ENCODE assay signal across 9 cellular contexts in genomic region chr7:140036224-140036651, GRCh38. TPM values are rescaled to one million over a fixed set of nuclear protein-coding genes. Genes with fewer than 3 reads are reported as not detected.
DNase-seq lines count a peak whose midpoint lies in the region; ATAC-seq and TF ChIP-seq lines count a peak whose summit lies in the region.
"Had no signal": no experiment of that assay in that cellular context is flagged by ENCODE, and none has a peak within 500 bp of the region (broad histone marks: within the 10 kb centered on the region; RNA-seq: fewer than 3 reads in every experiment).

No MANE protein-coding gene starts in this region.

- H3K79me2 ChIP-seq in SK-N-SH (ENCODE audit: insufficient read depth): no peaks in the 10 kb centered on the region

- H3F3A ChIP-seq in SK-N-SH (replicated peaks; ENCODE audit: insufficient read depth): peaks cover 29% of the 10 kb centered on the region

- H3K4me3 ChIP-seq in SK-N-SH (ENCODE audit: low read depth in 2 of 2, low read length in 1 of 2) (0 out of 4 replicates have a peak overlapping the region, but pooled peaks of 1 of the 2 experiments have one; percentile 15), upper lobe of right lung (no peak overlapping the region)
- H3K4me3 ChIP-seq in naive thymus-derived CD4-positive, alpha-beta T cell (ENCODE audit: low read length): no peak overlapping the region

- 0 out of 2 replicates have a peak overlapping the region, but pooled peaks have one; percentile 26 for H3K4me2 ChIP-seq in SK-N-SH

- CTCF ChIA-PET in activated CD4-positive, alpha-beta T cell treated with anti-CD3 and anti-CD28 coated beads for 36 hours (lab: Charles Lee): no interaction called here
- CTCF ChIA-PET in SK-N-SH (lab: Yijun Ruan, JAX): interaction anchor here (1.3 kb wide), 1 partner anchor 9 kb away, joined by 5 read pairs; no protein-coding TSS in a partner anchor
- CTCF ChIA-PET in naive thymus-derived CD4-positive, alpha-beta T cell (lab: Charles Lee): no interaction called here

- peaks cover 25% of the 10 kb centered on the region for H3K4me1 Mint-ChIP-seq in activated CD4-positive, alpha-beta T cell treated with anti-CD3 and anti-CD28 coated beads for 36 hours
- peaks cover 12 to 65% (median 35%) of the 10 kb centered on the region in 7 donors for H3K4me1 Mint-ChIP-seq in naive thymus-derived CD4-positive, alpha-beta T cell

- WGBS in SK-N-SH (ENCODE audit: low lambda C conversion rate): 40% methylated on average over 8 of the region's 8 CpGs

- peak; percentile 82 for ATAC-seq in activated CD4-positive, alpha-beta T cell treated with anti-CD3 and anti-CD28 coated beads for 36 hours
- peak; percentile 73 for ATAC-seq in HG02610 (IDR thresholded peaks at IDR 0.05; ENCODE audit: unreplicated experiment)
- peak; percentile 45 for ATAC-seq in naive thymus-derived CD4-positive, alpha-beta T cell
- ATAC-seq in upper lobe of right lung: no peak

- TF ChIP-seq CTCF in SK-N-SH (IDR thresholded peaks at IDR 0.05) (0 out of 2 replicates have a peak, but pooled peaks have one; percentile 7), upper lobe of right lung (IDR thresholded peaks at IDR 0.05) (no peak)

- no peaks in the 10 kb centered on the region for H3K9me3 Mint-ChIP-seq in activated CD4-positive, alpha-beta T cell treated with anti-CD3 and anti-CD28 coated beads for 36 hours (ENCODE audit: low read depth)
- no peaks in the 10 kb centered on the region for H3K9me3 Mint-ChIP-seq in naive thymus-derived CD4-positive, alpha-beta T cell

- H3K4me1 ChIP-seq in SK-N-SH (ENCODE audit: control insufficient read depth in 1 of 2, insufficient read depth in 2 of 2, low read depth in 1 of 2, low read length in 1 of 2) (peaks cover 32 to 34% of the 10 kb centered on the region in 2 experiments), upper lobe of right lung (peaks cover 5% of the 10 kb centered on the region)
- peaks cover 5% of the 10 kb centered on the region in 2 donors for H3K4me1 ChIP-seq in naive thymus-derived CD4-positive, alpha-beta T cell (ENCODE audit: control insufficient read depth in 2 of 2, insufficient read depth in 2 of 2, low read length in 2 of 2)

- H2AFZ ChIP-seq in SK-N-SH (ENCODE audit: low read depth): no peak overlapping the region

- H3K27me3 ChIP-seq in SK-N-SH (ENCODE audit: insufficient read depth) (no peaks in the 10 kb centered on the region), upper lobe of right lung (no peaks in the 10 kb centered on the region)
- no peaks in the 10 kb centered on the region for H3K27me3 ChIP-seq in naive thymus-derived CD4-positive, alpha-beta T cell (ENCODE audit: control insufficient read depth in 2 of 2, insufficient read depth in 2 of 2, low read length in 2 of 2)

- H3K9ac ChIP-seq in SK-N-SH: no peak overlapping the region

- peak; percentile 62 for TF ChIP-seq RAD21 in SK-N-SH (IDR thresholded peaks at IDR 0.05; ENCODE audit: low read length)

- peak overlapping the region in 1 of 2 experiments; percentile 80; a peak in 2 of 4 replicates for H3K27ac ChIP-seq in SK-N-SH (ENCODE audit: low read depth in 2 of 2, low read length in 1 of 2)
- H3K27ac ChIP-seq in naive thymus-derived CD4-positive, alpha-beta T cell (ENCODE audit: low read depth, low read length): no peak overlapping the region
- H3K27ac ChIP-seq in upper lobe of right lung: no peak overlapping the region

- intact Hi-C loops in activated CD4-positive, alpha-beta T cell treated with anti-CD3 and anti-CD28 coated beads for 36 hours (cut with DNase I, micrococcal nuclease): loop anchor here in 1 of 2 experiments (10.0 kb wide), 1 partner anchor 269 kb away; no protein-coding TSS in a partner anchor
- intact Hi-C loops in naive thymus-derived CD4-positive, alpha-beta T cell (cut with micrococcal nuclease): no loop called here
- intact Hi-C loops in upper lobe of right lung (cut with DNase I): no loop called here

- H4K20me1 ChIP-seq in SK-N-SH (ENCODE audit: insufficient read depth): no peaks in the 10 kb centered on the region

- no peaks in the 10 kb centered on the region for H3K27me3 Mint-ChIP-seq in activated CD4-positive, alpha-beta T cell treated with anti-CD3 and anti-CD28 coated beads for 36 hours
- H3K27me3 Mint-ChIP-seq in naive thymus-derived CD4-positive, alpha-beta T cell: no peaks in the 10 kb centered on the region

- H3K9me3 ChIP-seq in SK-N-SH: no peaks in the 10 kb centered on the region
- H3K9me3 ChIP-seq in naive thymus-derived CD4-positive, alpha-beta T cell (ENCODE audit: control insufficient read depth in 2 of 3, low read length in 3 of 3): no peaks in the 10 kb centered on the region
- no peaks in the 10 kb centered on the region for H3K9me3 ChIP-seq in upper lobe of right lung

- H3K36me3 ChIP-seq in SK-N-SH (replicated peaks in 1 of 2; ENCODE audit: control insufficient read depth in 1 of 2, insufficient read depth in 2 of 2, low read length in 1 of 2): no peaks in the 10 kb centered on the region
- peaks cover 3 to 62% (median 14%) of the 10 kb centered on the region in 3 experiments for H3K36me3 ChIP-seq in naive thymus-derived CD4-positive, alpha-beta T cell (ENCODE audit: control insufficient read depth in 2 of 3, insufficient read depth in 3 of 3, low read length in 3 of 3)
- peaks cover 80% of the 10 kb centered on the region for H3K36me3 ChIP-seq in upper lobe of right lung

- H3K4me3 Mint-ChIP-seq in activated CD4-positive, alpha-beta T cell treated with anti-CD3 and anti-CD28 coated beads for 36 hours: no peak overlapping the region
- peak overlapping the region in 6 of 10 donors; percentile 5 to 52 (median 42) for H3K4me3 Mint-ChIP-seq in naive thymus-derived CD4-positive, alpha-beta T cell

- peaks cover 36% of the 10 kb centered on the region for H3K36me3 Mint-ChIP-seq in activated CD4-positive, alpha-beta T cell treated with anti-CD3 and anti-CD28 coated beads for 36 hours (ENCODE audit: low read depth)
- H3K36me3 Mint-ChIP-seq in naive thymus-derived CD4-positive, alpha-beta T cell: peaks cover 14 to 78% (median 41%) of the 10 kb centered on the region in 5 donors

- H3K27ac Mint-ChIP-seq in activated CD4-positive, alpha-beta T cell treated with anti-CD3 and anti-CD28 coated beads for 36 hours: no peak overlapping the region
- H3K27ac Mint-ChIP-seq in naive thymus-derived CD4-positive, alpha-beta T cell: peak overlapping the region in 5 of 9 donors; percentile 2 to 71 (median 57)

- TF ChIP-seq EP300 in SK-N-SH (IDR thresholded peaks at IDR 0.05; ENCODE audit: borderline replicate concordance in 1 of 2, low read depth in 1 of 2, low read length in 1 of 2): peak; percentile 53 to 100; a peak in 3 of 4 replicates

- POLR2A ChIA-PET in activated CD4-positive, alpha-beta T cell treated with anti-CD3 and anti-CD28 coated beads for 36 hours (lab: Charles Lee): no interaction called here
- POLR2A ChIA-PET in SK-N-SH (lab: Yijun Ruan, JAX): no interaction called here
- POLR2A ChIA-PET in naive thymus-derived CD4-positive, alpha-beta T cell (lab: Charles Lee): no interaction called here

- H3K9me2 ChIP-seq in SK-N-SH: no peaks in the 10 kb centered on the region

- DNase-seq in activated CD4-positive, alpha-beta T cell treated with anti-CD3 and anti-CD28 coated beads for 36 hours: peak; percentile 43
- DNase-seq in activated CD4-positive, alpha-beta T cell treated with anti-CD3 and anti-CD28 coated beads for 4 hours: no peak
- DNase-seq in SK-N-SH (peak; percentile 88), upper lobe of right lung (no peak), AG08396 (ENCODE audit: low spot score) (no peak), hypothalamus (lab: John Stamatoyannopoulos, UW) (no peak)
- no peak for DNase-seq in naive thymus-derived CD4-positive, alpha-beta T cell
- DNase-seq: nucleus accumbens had no signal

TF ChIP-seq in SK-N-SH, 30 proteins besides CTCF, POLR2A, EP300 and RAD21 (continues in another document):
- TF ChIP-seq, protein P1, sequence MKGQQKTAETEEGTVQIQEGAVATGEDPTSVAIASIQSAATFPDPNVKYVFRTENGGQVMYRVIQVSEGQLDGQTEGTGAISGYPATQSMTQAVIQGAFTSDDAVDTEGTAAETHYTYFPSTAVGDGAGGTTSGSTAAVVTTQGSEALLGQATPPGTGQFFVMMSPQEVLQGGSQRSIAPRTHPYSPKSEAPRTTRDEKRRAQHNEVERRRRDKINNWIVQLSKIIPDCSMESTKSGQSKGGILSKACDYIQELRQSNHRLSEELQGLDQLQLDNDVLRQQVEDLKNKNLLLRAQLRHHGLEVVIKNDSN (IDR thresholded peaks at IDR 0.05; ENCODE audit: borderline replicate concordance, low read depth): peak; percentile 16; the same call in 1 of the 2 replicates
- TF ChIP-seq POLR2AphosphoS5 (IDR thresholded peaks at IDR 0.05; ENCODE audit: low read depth, low read length) (peak; percentile 71), SMC3 (IDR thresholded peaks at IDR 0.05; ENCODE audit: low read depth, low read length) (peak; percentile 19; the same call in 1 of the 2 replicates), TCF12 (IDR thresholded peaks at IDR 0.05) (peak; percentile 98), TAF1 (IDR thresholded peaks at IDR 0.05; ENCODE audit: borderline replicate concordance, low read depth, low read length) (no peak), GABPA (IDR thresholded peaks at IDR 0.05; ENCODE audit: low read depth) (no peak), RCOR1 (IDR thresholded peaks at IDR 0.05; ENCODE audit: low read length) (peak; percentile 100), EZH2phosphoT487 (IDR thresholded peaks at IDR 0.05; ENCODE audit: borderline replicate concordance, low read depth) (no peak), FOXM1 (IDR thresholded peaks at IDR 0.05; ENCODE audit: low read depth) (0 out of 2 replicates have a peak, but pooled peaks have one; percentile 10), FOXJ3 (CRISPR knock-in tag; IDR thresholded peaks at IDR 0.05) (peak; percentile 99)
- TF ChIP-seq, protein P2, sequence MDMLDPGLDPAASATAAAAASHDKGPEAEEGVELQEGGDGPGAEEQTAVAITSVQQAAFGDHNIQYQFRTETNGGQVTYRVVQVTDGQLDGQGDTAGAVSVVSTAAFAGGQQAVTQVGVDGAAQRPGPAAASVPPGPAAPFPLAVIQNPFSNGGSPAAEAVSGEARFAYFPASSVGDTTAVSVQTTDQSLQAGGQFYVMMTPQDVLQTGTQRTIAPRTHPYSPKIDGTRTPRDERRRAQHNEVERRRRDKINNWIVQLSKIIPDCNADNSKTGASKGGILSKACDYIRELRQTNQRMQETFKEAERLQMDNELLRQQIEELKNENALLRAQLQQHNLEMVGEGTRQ (IDR thresholded peaks at IDR 0.05; ENCODE audit: borderline replicate concordance, low read depth, low read length): no peak

RNA-seq across cellular contexts. Expression of gene PARP12, which starts 26.5 kb away (rescaled TPM):
- total RNA-seq in activated CD4-positive, alpha-beta T cell treated with anti-CD3 and anti-CD28 coated beads for 36 hours: 10 to 100 TPM; 25.7 to 28.7 TPM
- 16.0 and 17.7 TPM in 2 replicates for polyA plus RNA-seq in SK-N-SH (2012; rRNA removed)
- polyA plus RNA-seq in SK-N-SH (2012; cell fraction: cytosol; rRNA removed): 8.8 and 10.9 TPM in 2 replicates
- polyA plus RNA-seq in SK-N-SH (2012; cell fraction: nucleus; rRNA removed): 44.1 and 46.8 TPM in 2 replicates
- 100 to 1,000 TPM in 2 of 5 experiments, 10 to 100 TPM in 3; 66.2 to 145 (median 94.5) TPM for total RNA-seq in naive thymus-derived CD4-positive, alpha-beta T cell
- 10 to 100 TPM; 26.2 to 28.8 TPM for polyA plus RNA-seq in naive thymus-derived CD4-positive, alpha-beta T cell
- total RNA-seq in upper lobe of right lung: 100 TPM

Comparison
In these comparisons a context has a peak if more than half of its experiments do, and no peak if none do; other contexts are left out.
1. DNase-seq: peak in activated CD4-positive, alpha-beta T cell treated with anti-CD3 and anti-CD28 coated beads for 36 hours (single experiment) and SK-N-SH (single experiment); none in activated CD4-positive, alpha-beta T cell treated with anti-CD3 and anti-CD28 coated beads for 4 hours (0 of 2), naive thymus-derived CD4-positive, alpha-beta T cell (0 of 9), upper lobe of right lung (single experiment), AG08396 (single experiment) and hypothalamus (0 of 51).